ENCODE assay signal across 2 cellular contexts in genomic region chr19:1258707-1259205, GRCh38.
TF ChIP-seq lines count a peak whose summit lies in the region.

No MANE protein-coding gene starts in this region.

TF ChIP-seq in A549, 52 proteins besides CTCF, POLR2A, EP300 and RAD21:
- TF ChIP-seq GATA3 (IDR thresholded peaks at IDR 0.05; ENCODE audit: borderline replicate concordance) (no peak), HEYL (CRISPR knock-in tag; IDR thresholded peaks at IDR 0.05) (no peak), EHMT2 (IDR thresholded peaks at IDR 0.05; ENCODE audit: low read depth) (no peak), RNF2 (IDR thresholded peaks at IDR 0.05; ENCODE audit: borderline replicate concordance, low read depth) (no peak), HES2 (IDR thresholded peaks at IDR 0.05) (no peak), PHF8 (IDR thresholded peaks at IDR 0.05; ENCODE audit: borderline replicate concordance, low read depth) (no peak), MAFK (IDR thresholded peaks at IDR 0.05; ENCODE audit: partially characterized antibody) (no peak), ZFP36 (IDR thresholded peaks at IDR 0.05; ENCODE audit: borderline replicate concordance, partially characterized antibody) (no peak), USF2 (IDR thresholded peaks at IDR 0.05) (no peak), JUNB (IDR thresholded peaks at IDR 0.05) (no peak), HOXB13 (CRISPR knock-in tag; IDR thresholded peaks at IDR 0.05; ENCODE audit: low read depth) (no peak), NFE2L2 (conservative IDR thresholded peaks at IDR 0.05; ENCODE audit: low read length) (no peak), FOSL2 (IDR thresholded peaks at IDR 0.05) (no peak), FOSL2 (CRISPR knock-in tag; IDR thresholded peaks at IDR 0.05) (no peak), CHD4 (IDR thresholded peaks at IDR 0.05; ENCODE audit: borderline replicate concordance) (no peak), CEBPB (IDR thresholded peaks at IDR 0.05) (no peak), ELK1 (IDR thresholded peaks at IDR 0.05; ENCODE audit: low read depth, low read length) (no peak), JUN (IDR thresholded peaks at IDR 0.05) (no peak; a peak in 1 of 5 replicates)

TF ChIP-seq in GM12878, 131 proteins besides CTCF, POLR2A, EP300 and RAD21:
- TF ChIP-seq EED (IDR thresholded peaks at IDR 0.05; ENCODE audit: low read depth): no peak
- peak; percentile 51; the same call in 1 of the 2 replicates for TF ChIP-seq ZNF384 (IDR thresholded peaks at IDR 0.05; ENCODE audit: borderline replicate concordance, low read depth, low read length)
- TF ChIP-seq NRF1 (conservative IDR thresholded peaks at IDR 0.05; ENCODE audit: low read depth, low read length): no peak
- TF ChIP-seq PBX3 (IDR thresholded peaks at IDR 0.05; ENCODE audit: insufficient replicate concordance, low read depth, low read length): no peak
- no peak for TF ChIP-seq TBL1XR1 (IDR thresholded peaks at IDR 0.05; ENCODE audit: low read depth, low read length)
